ENCODE assay signal across 9 cellular contexts in the genomic region with DNA sequence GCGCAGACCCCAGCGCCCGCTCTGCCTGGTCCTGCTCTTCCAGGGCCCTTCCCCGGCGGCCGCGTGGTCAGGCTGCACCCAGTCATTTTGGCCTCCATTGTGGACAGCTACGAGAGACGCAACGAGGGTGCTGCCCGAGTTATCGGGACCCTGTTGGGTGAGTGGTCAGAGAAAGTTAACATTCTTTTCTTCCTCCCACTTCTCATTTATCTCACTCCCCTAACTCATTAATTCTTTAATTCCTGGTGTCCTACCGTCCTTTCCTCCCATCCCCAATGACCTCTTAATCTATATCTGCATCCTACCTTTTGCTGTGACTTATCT. TPM values are rescaled to one million over a fixed set of nuclear protein-coding genes. Genes with fewer than 3 reads are reported as not detected.
DNase-seq lines count a peak whose midpoint lies in the region; ATAC-seq and TF ChIP-seq lines count a peak whose summit lies in the region.
"Not testable (repeated sequence)": the region's sequence is repeated elsewhere in the genome, so short reads cannot be mapped to it uniquely, and the experiment has no call there.
"Had no signal": no experiment of that assay in that cellular context is flagged by ENCODE, and none has a peak within 500 bp of the region (broad histone marks: within the 10 kb centered on the region; RNA-seq: fewer than 3 reads in every experiment).

No MANE protein-coding gene starts in this region.

- not testable (repeated sequence) for DNase-seq in CD14-positive monocyte (ENCODE audit: low spot score); HFFc6; PC-3; activated T-helper 2 cell treated with anti-CD3 and anti-CD28 coated beads, Interferon-gamma antibody, Interleukin-2, Interleukin-4, amounts not matched to agents 10 μg/mL and 5 μg/mL and 100 μg/mL, durations not matched to agents 14 hours and 24 hours and 36 hours (ENCODE audit: low spot score); effector memory CD8-positive, alpha-beta T cell; neural progenitor cell (ENCODE audit: low spot score); testis

- CTCF ChIA-PET in PC-3 (lab: Charles Lee) = interaction anchor here (0.7 to 2.0 kb wide), 9 partner anchors 10 to 310 kb away, joined by 3 to 30 read pairs (median 3); partner anchors contain the start of gene NLRP10

- POLR2A ChIA-PET in PC-3 (lab: Charles Lee; ENCODE audit: unreplicated experiment) = interaction anchor here (0.5 to 1.4 kb wide), 4 partner anchors 10 to 1344 kb away, joined by 3 to 11 read pairs (median 4); no protein-coding TSS in a partner anchor

- not testable (repeated sequence) for TF ChIP-seq CTCF in CD14-positive monocyte (IDR thresholded peaks at IDR 0.05); HFFc6 (IDR thresholded peaks at IDR 0.05); PC-3 (conservative IDR thresholded peaks at IDR 0.05; ENCODE audit: low read depth, low read length); neural progenitor cell (IDR thresholded peaks at IDR 0.05); testis (IDR thresholded peaks at IDR 0.05)

- not testable (repeated sequence) for H3K9me3 Mint-ChIP-seq in CD14-positive monocyte; HFFc6; activated T-helper 2 cell treated with anti-CD3 and anti-CD28 coated beads, Interferon-gamma antibody, Interleukin-2, Interleukin-4, amounts not matched to agents 10 μg/mL and 5 μg/mL and 100 μg/mL, durations not matched to agents 14 hours and 24 hours and 36 hours; effector memory CD8-positive, alpha-beta T cell; neural progenitor cell

- H3F3A ChIP-seq in PC-3 (ENCODE audit: low read length, unreplicated experiment); neural progenitor cell (ENCODE audit: low read depth): not testable (repeated sequence)

- H3K36me3 Mint-ChIP-seq in CD14-positive monocyte (peaks cover 27 to 31% of the 10 kb centered on the region in 2 donors), HFFc6 (ENCODE audit: low read depth) (peaks cover 50% of the 10 kb centered on the region)
- H3K36me3 Mint-ChIP-seq in activated T-helper 2 cell treated with anti-CD3 and anti-CD28 coated beads, Interferon-gamma antibody, Interleukin-2, Interleukin-4, amounts not matched to agents 10 μg/mL and 5 μg/mL and 100 μg/mL, durations not matched to agents 14 hours and 24 hours and 36 hours (ENCODE audit: low read depth) = peaks cover 29% of the 10 kb centered on the region
- H3K36me3 Mint-ChIP-seq in effector memory CD8-positive, alpha-beta T cell (ENCODE audit: insufficient read depth) = peaks cover 22% of the 10 kb centered on the region
- H3K36me3 Mint-ChIP-seq in neural progenitor cell = not testable (repeated sequence)

- peaks cover 34% of the 10 kb centered on the region for H3K36me3 ChIP-seq in PC-3 (ENCODE audit: low read depth, low read length)
- peaks cover 37% of the 10 kb centered on the region for H3K36me3 ChIP-seq in iPS-20b (ENCODE audit: insufficient read depth, low read depth, low read length)
- not testable (repeated sequence) for H3K36me3 ChIP-seq in neural progenitor cell; testis (ENCODE audit: low read depth, missing control alignments)

- not testable (repeated sequence) for H3K9me2 ChIP-seq in PC-3 (replicated peaks; ENCODE audit: low read length)

- H3K4me3 ChIP-seq in PC-3 (ENCODE audit: low read length) (peak overlapping the region; percentile 100), iPS-20b (ENCODE audit: low read length) (peak overlapping the region; percentile 93), neural progenitor cell (peak overlapping the region; percentile 97), testis (peak overlapping the region; percentile 80 to 89)

- H3K27ac ChIP-seq in PC-3 (ENCODE audit: low read length); iPS-20b (ENCODE audit: low read length); neural progenitor cell: not testable (repeated sequence)
- H3K27ac ChIP-seq in testis = peak overlapping the region; percentile 72 to 75

- peak overlapping the region; percentile 67; the same call in 1 of the 2 replicates for H2AFZ ChIP-seq in PC-3 (ENCODE audit: low read length)
- H2AFZ ChIP-seq in neural progenitor cell (replicated peaks) = not testable (repeated sequence)

- peak overlapping the region; percentile 85 to 98 for H3K4me3 Mint-ChIP-seq in CD14-positive monocyte
- H3K4me3 Mint-ChIP-seq in HFFc6 = peak overlapping the region; percentile 97
- H3K4me3 Mint-ChIP-seq in activated T-helper 2 cell treated with anti-CD3 and anti-CD28 coated beads, Interferon-gamma antibody, Interleukin-2, Interleukin-4, amounts not matched to agents 10 μg/mL and 5 μg/mL and 100 μg/mL, durations not matched to agents 14 hours and 24 hours and 36 hours (ENCODE audit: low read depth) = peak overlapping the region; percentile 98
- peak overlapping the region; percentile 91 for H3K4me3 Mint-ChIP-seq in effector memory CD8-positive, alpha-beta T cell
- peak overlapping the region; percentile 96 for H3K4me3 Mint-ChIP-seq in neural progenitor cell

- peak overlapping the region; percentile 90 for H3K9ac ChIP-seq in PC-3 (ENCODE audit: low read length)
- peak overlapping the region; percentile 83 for H3K9ac ChIP-seq in iPS-20b (ENCODE audit: low read depth, low read length)
- peak overlapping the region; percentile 87 for H3K9ac ChIP-seq in neural progenitor cell

- H3K4me1 Mint-ChIP-seq in CD14-positive monocyte (peaks cover 24% of the 10 kb centered on the region), HFFc6 (ENCODE audit: low read depth) (peaks cover 49% of the 10 kb centered on the region), neural progenitor cell (peaks cover 14% of the 10 kb centered on the region)
- peaks cover 32% of the 10 kb centered on the region for H3K4me1 Mint-ChIP-seq in activated T-helper 2 cell treated with anti-CD3 and anti-CD28 coated beads, Interferon-gamma antibody, Interleukin-2, Interleukin-4, amounts not matched to agents 10 μg/mL and 5 μg/mL and 100 μg/mL, durations not matched to agents 14 hours and 24 hours and 36 hours (ENCODE audit: low read depth)
- H3K4me1 Mint-ChIP-seq in effector memory CD8-positive, alpha-beta T cell (ENCODE audit: low read depth in 2 of 2) = peaks cover 41 to 45% of the 10 kb centered on the region in 2 donors

- intact Hi-C loops in CD14-positive monocyte (cut with micrococcal nuclease) (loop anchor here (5.0 to 10.0 kb wide), 5 partner anchors 95 to 1513 kb away; partner anchors contain the start of genes RPL27A (in 1 of the 2), TRIM3 (in 1 of the 2) and TRIM66 (in 1 of the 2)), PC-3 (cut with micrococcal nuclease) (loop anchor here (1.0 kb wide), 2 partner anchors 82 to 95 kb away; no protein-coding TSS in a partner anchor), testis (cut with DNase I; ENCODE audit: low total_unique reads) (loop anchor here (5.0 kb wide), 1 partner anchor 90 kb away; no protein-coding TSS in a partner anchor)
- intact Hi-C loops in activated T-helper 2 cell treated with anti-CD3 and anti-CD28 coated beads, Interferon-gamma antibody, Interleukin-2, Interleukin-4, amounts not matched to agents 10 μg/mL and 5 μg/mL and 100 μg/mL, durations not matched to agents 14 hours and 24 hours and 36 hours (cut with micrococcal nuclease) = loop anchor here (1.0 to 10.0 kb wide), 4 partner anchors 95 to 890 kb away; partner anchors contain the start of genes PPFIBP2, RPL27A and TRIM66

- peaks cover 15% of the 10 kb centered on the region; the same call in 1 of the 2 replicates for H4K20me1 ChIP-seq in PC-3 (ENCODE audit: low read length)
- H4K20me1 ChIP-seq in neural progenitor cell (ENCODE audit: low read depth) = peaks cover 23% of the 10 kb centered on the region

- not testable (repeated sequence) for H3K9me3 ChIP-seq in PC-3 (ENCODE audit: low read length); iPS-20b (ENCODE audit: insufficient read depth, low read depth, low read length); neural progenitor cell (ENCODE audit: low read depth); testis

- BruUV-seq in PC-3 (replicated peaks; lab: Mats Ljungman, UMichigan) = not testable (repeated sequence)

- peaks cover 36% of the 10 kb centered on the region for H3K79me2 ChIP-seq in PC-3 (ENCODE audit: low read length)
- peaks cover 40% of the 10 kb centered on the region for H3K79me2 ChIP-seq in neural progenitor cell (ENCODE audit: low read depth)

- H3K4me2 ChIP-seq in PC-3 (ENCODE audit: low read length) = peak overlapping the region; percentile 94
- peak overlapping the region; percentile 100 for H3K4me2 ChIP-seq in neural progenitor cell

- H3K27me3 Mint-ChIP-seq in CD14-positive monocyte (ENCODE audit: low read depth in 3 of 3); HFFc6 (ENCODE audit: insufficient read depth); activated T-helper 2 cell treated with anti-CD3 and anti-CD28 coated beads, Interferon-gamma antibody, Interleukin-2, Interleukin-4, amounts not matched to agents 10 μg/mL and 5 μg/mL and 100 μg/mL, durations not matched to agents 14 hours and 24 hours and 36 hours (ENCODE audit: low read depth); effector memory CD8-positive, alpha-beta T cell; neural progenitor cell (ENCODE audit: insufficient read depth, low read depth): not testable (repeated sequence)

- H3K4me1 ChIP-seq in PC-3 (ENCODE audit: insufficient read depth, low read length) = peaks cover 22% of the 10 kb centered on the region
- H3K4me1 ChIP-seq in iPS-20b (ENCODE audit: insufficient read depth, low read length) = not testable (repeated sequence)
- peaks cover 11% of the 10 kb centered on the region for H3K4me1 ChIP-seq in neural progenitor cell
- peaks cover 20% of the 10 kb centered on the region for H3K4me1 ChIP-seq in testis

- not testable (repeated sequence) for H3K27me3 ChIP-seq in PC-3 (ENCODE audit: low read length); iPS-20b (ENCODE audit: insufficient read depth, low read length); neural progenitor cell; testis

- peak; percentile 29 for ATAC-seq in PC-3
- peak; percentile 14 for ATAC-seq in effector memory CD8-positive, alpha-beta T cell (replicated peaks)

- WGBS in testis, 2 donors = 1% methylated on average over 11 to 13 of the region's 13 CpGs

- not testable (repeated sequence) for TF ChIP-seq POLR2A in testis (IDR thresholded peaks at IDR 0.05)

- H3K27ac Mint-ChIP-seq in CD14-positive monocyte (peak overlapping the region; percentile 87 to 96 (median 91)), HFFc6 (peak overlapping the region; percentile 74), neural progenitor cell (peak overlapping the region; percentile 19)
- peak overlapping the region; percentile 86 for H3K27ac Mint-ChIP-seq in activated T-helper 2 cell treated with anti-CD3 and anti-CD28 coated beads, Interferon-gamma antibody, Interleukin-2, Interleukin-4, amounts not matched to agents 10 μg/mL and 5 μg/mL and 100 μg/mL, durations not matched to agents 14 hours and 24 hours and 36 hours
- peak overlapping the region; percentile 97 to 99 for H3K27ac Mint-ChIP-seq in effector memory CD8-positive, alpha-beta T cell

RNA-seq across cellular contexts. Expression of gene EIF3F, which starts 0.4 kb away (rescaled TPM):
- polyA plus RNA-seq in CD14-positive monocyte = 100 to 1,000 TPM; 179 to 243 TPM
- total RNA-seq in HFFc6 (2021; fragmentation: NEBNext Ultra II Directional; extraction: Animal tissue kit (Norgen Biotek cat#: 25700)) = 100 to 1,000 TPM; 312 to 407 (median 344) TPM
- 182 and 227 TPM in 2 replicates for total RNA-seq in PC-3 (2014; rRNA removed)
- total RNA-seq in activated T-helper 2 cell treated with anti-CD3 and anti-CD28 coated beads, Interferon-gamma antibody, Interleukin-2, Interleukin-4, amounts not matched to agents 10 μg/mL and 5 μg/mL and 100 μg/mL, durations not matched to agents 14 hours and 24 hours and 36 hours = 237 and 239 TPM in 2 replicates
- total RNA-seq in neural progenitor cell (ENCODE audit: low replicate concordance) = 257 and 355 TPM in 2 replicates
- total RNA-seq in testis = 100 to 1,000 TPM; 287 to 387 TPM
- 268 TPM for polyA plus RNA-seq in testis (ENCODE audit: insufficient read depth, low read depth, low replicate concordance)

RNA-seq across cellular contexts. Expression of gene NLRP10, which starts 22.3 kb away (rescaled TPM):
- polyA plus RNA-seq in CD14-positive monocyte = not detected
- total RNA-seq in HFFc6 (2021; fragmentation: NEBNext Ultra II Directional; extraction: Animal tissue kit (Norgen Biotek cat#: 25700)) = 10 to 100 TPM in 2 of 6 experiments, 1 to 10 TPM in 4; 5.9 to 23.8 (median 7.5) TPM
- 1.9 and 8.9 TPM in 2 replicates for total RNA-seq in PC-3 (2014; rRNA removed)
- total RNA-seq in activated T-helper 2 cell treated with anti-CD3 and anti-CD28 coated beads, Interferon-gamma antibody, Interleukin-2, Interleukin-4, amounts not matched to agents 10 μg/mL and 5 μg/mL and 100 μg/mL, durations not matched to agents 14 hours and 24 hours and 36 hours = not detected in 2 replicates
- not detected in 2 replicates for total RNA-seq in neural progenitor cell (ENCODE audit: low replicate concordance)
- total RNA-seq in testis = not detected
- polyA plus RNA-seq in testis (ENCODE audit: insufficient read depth, low read depth, low replicate concordance) = 0.13 TPM
- total RNA-seq: left lobe of liver had no signal

RNA-seq across cellular contexts. Expression of gene OR10A3, which starts 46.0 kb away (rescaled TPM):
- polyA plus RNA-seq in CD14-positive monocyte = not detected
- total RNA-seq in HFFc6 (2021; fragmentation: NEBNext Ultra II Directional; extraction: Animal tissue kit (Norgen Biotek cat#: 25700)) = under 1 TPM in 2 of 6 experiments, not detected in 4; 0.12 to 0.17 TPM
- total RNA-seq in PC-3 (2014; rRNA removed) = not detected in 2 replicates
- not detected in 2 replicates for total RNA-seq in activated T-helper 2 cell treated with anti-CD3 and anti-CD28 coated beads, Interferon-gamma antibody, Interleukin-2, Interleukin-4, amounts not matched to agents 10 μg/mL and 5 μg/mL and 100 μg/mL, durations not matched to agents 14 hours and 24 hours and 36 hours
- total RNA-seq in neural progenitor cell (ENCODE audit: low replicate concordance) = not detected in 2 replicates
- under 1 TPM in 1 of 2 donors, not detected in 1; 0.25 TPM for total RNA-seq in testis
- polyA plus RNA-seq in testis (ENCODE audit: insufficient read depth, low read depth, low replicate concordance) = not detected
- total RNA-seq: left lobe of liver had no signal

RNA-seq across cellular contexts. Expression of gene OR10A6, which starts 56.5 kb away (rescaled TPM):
- polyA plus RNA-seq in CD14-positive monocyte = not detected
- under 1 TPM in 5 of 6 experiments, not detected in 1; 0.05 to 0.28 (median 0.14) TPM for total RNA-seq in HFFc6 (2021; fragmentation: NEBNext Ultra II Directional; extraction: Animal tissue kit (Norgen Biotek cat#: 25700))
- not detected in 2 replicates for total RNA-seq in PC-3 (2014; rRNA removed)
- total RNA-seq in activated T-helper 2 cell treated with anti-CD3 and anti-CD28 coated beads, Interferon-gamma antibody, Interleukin-2, Interleukin-4, amounts not matched to agents 10 μg/mL and 5 μg/mL and 100 μg/mL, durations not matched to agents 14 hours and 24 hours and 36 hours = not detected in 2 replicates
- not detected in 2 replicates for total RNA-seq in neural progenitor cell (ENCODE audit: low replicate concordance)
- total RNA-seq in testis = not detected
- not detected for polyA plus RNA-seq in testis (ENCODE audit: insufficient read depth, low read depth, low replicate concordance)
- total RNA-seq: left lobe of liver had no signal

Comparison
In these comparisons a context has a peak if more than half of its experiments do, and no peak if none do; other contexts are left out.
1. H3K27ac Mint-ChIP-seq: peak in every context shown above with its lines; median percentile 98 in effector memory CD8-positive, alpha-beta T cell; 91 in CD14-positive monocyte; 86 in activated T-helper 2 cell treated with anti-CD3 and anti-CD28 coated beads, Interferon-gamma antibody, Interleukin-2, Interleukin-4, amounts not matched to agents 10 μg/mL and 5 μg/mL and 100 μg/mL, durations not matched to agents 14 hours and 24 hours and 36 hours; 74 in HFFc6; 19 in neural progenitor cell.